8 cellular contexts compared by ENCODE assay signal in genomic region chr5:39074009-39074886, GRCh38.
DNase-seq lines count a peak whose midpoint lies in the region; ATAC-seq lines count a peak whose summit lies in the region.

Gene RICTOR, minus strand, starts transcription at chr5:39074399. Its CDS starts 22 bp downstream, at chr5:39074377.

- peak; percentile 82 for ATAC-seq in GM19023 (IDR thresholded peaks at IDR 0.05; ENCODE audit: unreplicated experiment)
- peak; percentile 70 for ATAC-seq in HG03196 (IDR thresholded peaks at IDR 0.05; ENCODE audit: unreplicated experiment)

- DNase-seq in AG08396 (ENCODE audit: low spot score): peak; percentile 95
- DNase-seq in NCI-H226: peak; percentile 89
- DNase-seq in activated CD4-positive, CD25-positive, alpha-beta regulatory T cell (lab: John Stamatoyannopoulos, UW): peak; percentile 80 to 87 (median 86)
- DNase-seq in caudate nucleus (lab: John Stamatoyannopoulos, UW): peak; percentile 36 to 97 (median 90)
- peak; percentile 85 for DNase-seq in iris pigment epithelial cell (ENCODE audit: low read depth)
- peak; percentile 92 for DNase-seq in stimulated activated CD4-positive, alpha-beta T cell treated with anti-CD3 and anti-CD28 coated beads, Interleukin-12 subunit alpha, Interleukin-12 subunit beta, amount 100 ng/mL, for 4 hours

- H3K27ac ChIP-seq in caudate nucleus (ENCODE audit: low read depth, low read length): peak within 1 kb of the TSS; percentile 98

Comparison
In these comparisons a context has a peak if more than half of its experiments do, and no peak if none do; other contexts are left out.
1. Peak in every context shown above with its lines: DNase-seq, ATAC-seq and H3K27ac ChIP-seq.